ENCODE assay signal across 21 cellular contexts in the genomic region with DNA sequence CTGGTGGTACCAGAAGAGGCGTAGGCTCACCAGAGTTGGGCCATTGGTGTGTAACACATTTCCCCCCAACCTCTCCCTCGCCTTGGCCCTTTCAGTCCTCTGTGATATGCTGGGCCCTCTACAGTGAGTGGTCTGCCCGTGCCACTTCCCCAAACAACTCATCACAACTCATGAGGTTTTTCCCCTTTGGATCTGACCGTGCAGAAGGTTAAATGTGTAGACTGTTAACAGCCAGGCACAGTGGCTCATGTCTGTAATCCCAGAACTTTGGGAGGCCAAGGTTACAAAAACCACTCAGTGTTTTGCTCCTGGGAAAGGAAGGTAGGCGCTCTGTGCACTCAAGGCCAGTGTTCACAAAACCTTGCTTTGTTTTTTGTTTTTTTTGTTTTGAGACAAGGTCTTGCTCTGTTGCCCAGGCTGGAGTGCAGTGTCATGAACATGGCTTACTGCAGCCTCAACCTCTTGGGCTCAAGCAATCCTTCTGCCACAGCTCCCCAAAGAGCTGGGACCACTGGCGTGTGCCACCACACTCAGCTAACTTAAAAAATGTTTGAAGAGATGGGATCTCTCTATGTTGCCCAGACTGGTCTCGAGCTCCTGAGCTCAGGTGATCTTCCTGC.
"Had no signal": no experiment of that assay in that cellular context is flagged by ENCODE, and none has a peak within 500 bp of the region (broad histone marks: within the 10 kb centered on the region; RNA-seq: fewer than 3 reads in every experiment).

No MANE protein-coding gene starts in this region.

- H3K9me3 Mint-ChIP-seq: activated CD4-positive, alpha-beta memory T cell treated with anti-CD3 and anti-CD28 coated beads for 36 hours; activated naive CD4-positive, alpha-beta T cell treated with anti-CD3 and anti-CD28 coated beads, Interleukin-2, amount 50 U/mL, for 24 hours; brain; naive thymus-derived CD8-positive, alpha-beta T cell; neural progenitor cell; T-helper 1 cell treated with Interleukin-12 subunit alpha and Interleukin-12 subunit beta and Interleukin-4 antibody, amounts not matched to agents 30 μg/mL and 1 μg/mL, for 36 hours had no signal

- H2AFZ ChIP-seq: neural progenitor cell had no signal

- H3K36me3 ChIP-seq: esophagus muscularis mucosa, gastrocnemius medialis, left lung, neural progenitor cell, thoracic aorta, upper lobe of left lung had no signal

- H3K27me3 Mint-ChIP-seq: activated CD4-positive, alpha-beta memory T cell treated with anti-CD3 and anti-CD28 coated beads for 36 hours; activated naive CD4-positive, alpha-beta T cell treated with anti-CD3 and anti-CD28 coated beads, Interleukin-2, amount 50 U/mL, for 24 hours; brain; naive thymus-derived CD8-positive, alpha-beta T cell had no signal

- ATAC-seq: gastrocnemius medialis, left lung had no signal

- H3K36me3 Mint-ChIP-seq: activated CD4-positive, alpha-beta memory T cell treated with anti-CD3 and anti-CD28 coated beads for 36 hours; activated naive CD4-positive, alpha-beta T cell treated with anti-CD3 and anti-CD28 coated beads, Interleukin-2, amount 50 U/mL, for 24 hours; brain; naive thymus-derived CD8-positive, alpha-beta T cell; neural progenitor cell had no signal

- H3K27ac ChIP-seq: esophagus muscularis mucosa, gastrocnemius medialis, left lung, neural progenitor cell, thoracic aorta, upper lobe of left lung had no signal

- H3K27ac Mint-ChIP-seq: activated CD4-positive, alpha-beta memory T cell treated with anti-CD3 and anti-CD28 coated beads for 36 hours; activated naive CD4-positive, alpha-beta T cell treated with anti-CD3 and anti-CD28 coated beads, Interleukin-2, amount 50 U/mL, for 24 hours; brain; neural progenitor cell; T-helper 1 cell treated with Interleukin-12 subunit alpha and Interleukin-12 subunit beta and Interleukin-4 antibody, amounts not matched to agents 30 μg/mL and 1 μg/mL, for 36 hours had no signal

- DNase-seq: activated CD4-positive, alpha-beta memory T cell treated with anti-CD3 and anti-CD28 coated beads for 36 hours; activated CD4-positive, alpha-beta T cell treated with anti-CD3 and anti-CD28 coated beads for 48 hours; activated gamma-delta T cell treated with Interleukin-2 at 50 U/mL for 16 hours; activated T-cell treated with anti-CD3 and anti-CD28 coated beads for 4 hours; aorta; gastrocnemius medialis; hippocampal formation; kidney glomerular epithelial cell; left lung; naive thymus-derived CD8-positive, alpha-beta T cell; stimulated activated CD4-positive, alpha-beta T cell treated with anti-CD3 and anti-CD28 coated beads, Interleukin-2, amount 100 ng/mL, for 48 hours; stimulated activated naive CD4-positive, alpha-beta T cell treated with Interleukin-2 at 50 U/mL for 16 hours; T1000 had no signal

- H3K4me3 ChIP-seq: esophagus muscularis mucosa, gastrocnemius medialis, left lung, lung, neural progenitor cell, thoracic aorta, upper lobe of left lung had no signal

- H3K4me2 ChIP-seq: neural progenitor cell had no signal

- H3K4me1 Mint-ChIP-seq: neural progenitor cell had no signal

- H3K4me1 ChIP-seq: neural progenitor cell had no signal

- H3K4me3 Mint-ChIP-seq: activated CD4-positive, alpha-beta memory T cell treated with anti-CD3 and anti-CD28 coated beads for 36 hours; activated naive CD4-positive, alpha-beta T cell treated with anti-CD3 and anti-CD28 coated beads, Interleukin-2, amount 50 U/mL, for 24 hours; brain; naive thymus-derived CD8-positive, alpha-beta T cell; neural progenitor cell; T-helper 1 cell treated with Interleukin-12 subunit alpha and Interleukin-12 subunit beta and Interleukin-4 antibody, amounts not matched to agents 30 μg/mL and 1 μg/mL, for 36 hours had no signal

- H3K27me3 ChIP-seq: esophagus muscularis mucosa, gastrocnemius medialis, left lung, neural progenitor cell, upper lobe of left lung had no signal

- H3K9ac ChIP-seq: neural progenitor cell had no signal

- H3K9me3 ChIP-seq: esophagus muscularis mucosa, gastrocnemius medialis, left lung, thoracic aorta, upper lobe of left lung had no signal
